Comparison of ENCODE assay signal across 24 cellular contexts in genomic region chr5:151001436-151001835, GRCh38. TPM values are rescaled to one million over a fixed set of nuclear protein-coding genes. Genes with fewer than 3 reads are reported as not detected.
"Had no signal": no experiment of that assay in that cellular context is flagged by ENCODE, and none has a peak within 500 bp of the region (broad histone marks: within the 10 kb centered on the region; RNA-seq: fewer than 3 reads in every experiment).

No MANE protein-coding gene starts in this region.

- H3K9ac ChIP-seq: neural progenitor cell, parathyroid adenoma had no signal

- H3K9me3 ChIP-seq: heart left ventricle, left lung, lower lobe of right lung, neutrophil, psoas muscle, right lobe of liver, stomach, testis, thyroid gland, transverse colon, upper lobe of right lung had no signal

- H3K36me3 ChIP-seq: heart left ventricle, left lung, lower lobe of right lung, neural progenitor cell, neutrophil, right lobe of liver, stomach, thyroid gland, transverse colon, upper lobe of right lung had no signal

- H3K9me3 Mint-ChIP-seq: naive thymus-derived CD8-positive, alpha-beta T cell; neural progenitor cell; stimulated activated naive B cell treated with anti-CD40 and anti-IgM and Interleukin-4, amounts not matched to agents 10 μg/mL and 1 μg/mL and 100 μg/mL, for 72 hours had no signal

- H3K4me3 ChIP-seq: heart left ventricle, hepatocyte, left lung, lower lobe of right lung, neural progenitor cell, psoas muscle, right lobe of liver, smooth muscle cell, stomach, testis, thyroid gland, transverse colon, upper lobe of right lung had no signal

- H3K27ac ChIP-seq: heart left ventricle, hepatocyte, left lung, lower lobe of right lung, neural progenitor cell, neutrophil, parathyroid adenoma, psoas muscle, right lobe of liver, stomach, testis, thyroid gland, transverse colon, upper lobe of right lung had no signal

- H3K36me3 Mint-ChIP-seq: naive thymus-derived CD8-positive, alpha-beta T cell; neural progenitor cell had no signal

- H3K4me1 Mint-ChIP-seq: naive thymus-derived CD8-positive, alpha-beta T cell; stimulated activated naive B cell treated with anti-CD40 and anti-IgM and Interleukin-4, amounts not matched to agents 10 μg/mL and 1 μg/mL and 100 μg/mL, for 72 hours had no signal

- H3K79me2 ChIP-seq: hepatocyte, parathyroid adenoma had no signal

- H3K27ac Mint-ChIP-seq: naive thymus-derived CD8-positive, alpha-beta T cell; nephron progenitor cell; neural progenitor cell; stimulated activated naive B cell treated with anti-CD40 and anti-IgM and Interleukin-4, amounts not matched to agents 10 μg/mL and 1 μg/mL and 100 μg/mL, for 72 hours had no signal

- H3K4me3 Mint-ChIP-seq: naive thymus-derived CD8-positive, alpha-beta T cell; nephron progenitor cell; neural progenitor cell; stimulated activated naive B cell treated with anti-CD40 and anti-IgM and Interleukin-4, amounts not matched to agents 10 μg/mL and 1 μg/mL and 100 μg/mL, for 72 hours had no signal

- H3K27me3 ChIP-seq: heart left ventricle, hepatocyte, left lung, neural progenitor cell, neutrophil, right lobe of liver, stomach, testis, thyroid gland, transverse colon, upper lobe of right lung had no signal

- ATAC-seq: heart left ventricle; left cardiac atrium; left lung; lower lobe of right lung; naive thymus-derived CD8-positive, alpha-beta T cell; stimulated activated naive B cell treated with anti-CD40 and anti-IgM and Interleukin-4, amounts not matched to agents 10 μg/mL and 1 μg/mL and 100 μg/mL, for 72 hours; stimulated activated naive CD8-positive, alpha-beta T cell treated with anti-CD3 and anti-CD28 coated beads, Interleukin-15, Interleukin-2, amounts not matched to agents 100 U/mL and 50 U/mL, for 24 hours; upper lobe of right lung had no signal

- H3K4me2 ChIP-seq: hepatocyte, neural progenitor cell, smooth muscle cell had no signal

- H2AFZ ChIP-seq: hepatocyte, neural progenitor cell, parathyroid adenoma had no signal

- DNase-seq: heart left ventricle; kidney glomerular epithelial cell; left cardiac atrium; left lung; lower lobe of right lung; naive thymus-derived CD8-positive, alpha-beta T cell; nephron progenitor cell; occipital lobe; psoas muscle; right lobe of liver; stimulated activated CD4-positive, alpha-beta T cell treated with anti-CD3 and anti-CD28 coated beads, Interleukin-1b, Interleukin-23, amount 100 ng/mL, for 48 hours; stimulated activated CD4-positive, alpha-beta T cell treated with anti-CD3 and anti-CD28 coated beads, Interleukin-2, amount 100 ng/mL, for 48 hours; stimulated activated naive B cell treated with anti-CD40 and anti-IgM and Interleukin-4, amounts not matched to agents 10 μg/mL and 1 μg/mL and 100 μg/mL, for 72 hours; stimulated activated naive CD8-positive, alpha-beta T cell treated with anti-CD3 and anti-CD28 coated beads, Interleukin-15, Interleukin-2, amounts not matched to agents 100 U/mL and 50 U/mL, for 24 hours; stomach; testis; thyroid gland; transverse colon; upper lobe of right lung had no signal

RNA-seq across cellular contexts. Expression of gene GPX3, which starts 19.0 kb away (rescaled TPM):
- total RNA-seq: naive thymus-derived CD8-positive, alpha-beta T cell had no signal
